In genomic region chrX:144730486-144730885, GRCh38 we compare ENCODE assay signal across 35 cellular contexts.
DNase-seq lines count a peak whose midpoint lies in the region; FAIRE-seq and TF ChIP-seq lines count a peak whose summit lies in the region.
"Had no signal": no experiment of that assay in that cellular context is flagged by ENCODE, and none has a peak within 500 bp of the region (broad histone marks: within the 10 kb centered on the region; RNA-seq: fewer than 3 reads in every experiment).

No MANE protein-coding gene starts in this region.

- peak; percentile 46 for DNase-seq in HT1080 (ENCODE audit: low read depth)
- DNase-seq in cardiac fibroblast (ENCODE audit: low read depth in 2 of 2) = peak; percentile 3 to 73
- DNase-seq in kidney = no peak
- no peak for DNase-seq in SK-N-DZ (ENCODE audit: low spot score)
- DNase-seq in ecto neural progenitor cell (ENCODE audit: low spot score) = no peak
- no peak for DNase-seq in activated T-cell treated with anti-CD3 and anti-CD28 coated beads, Interleukin-2, amount 50 U/mL, for 48 hours
- no peak for DNase-seq in prostate gland (ENCODE audit: low spot score)
- DNase-seq: activated CD4-positive, alpha-beta T cell treated with anti-CD3 and anti-CD28 coated beads for 48 hours; activated effector memory CD4-positive, alpha-beta T cell treated with anti-CD3 and anti-CD28 coated beads, Interleukin-2, amount 50 U/mL, for 16 hours; BE2C; caudate nucleus; CD8-positive, alpha-beta memory T cell; cortex of kidney; DMS 273 treated with DMSO at 0.1 percent for 48 hours; H7; KG1; MM.1S; NCI-H1105 treated with DMSO at 0.1 percent for 48 hours; NCI-H2029; NCI-H526 treated with DMSO at 0.1 percent for 48 hours; NK-92 treated with Interleukin-12 subunit alpha and Interleukin-12 subunit beta, amount 100 ng/mL, for 24 hours; ovary; retina; SHP77 treated with DMSO at 0.1 percent for 48 hours; spleen; stimulated activated CD4-positive, alpha-beta T cell treated with anti-CD3 and anti-CD28 coated beads, Interleukin-2, amount 100 ng/mL, for 48 hours; stomach; T1000; tibial artery had no signal

- peaks cover 13% of the 10 kb centered on the region for H3K4me1 ChIP-seq in ACC112 (ENCODE audit: control insufficient read depth, insufficient read depth, low read length, unreplicated experiment)
- H3K4me1 ChIP-seq in kidney (ENCODE audit: control insufficient read depth in 1 of 2, insufficient read depth in 1 of 2, low read depth in 1 of 2, low read length in 2 of 2) = no peaks in the 10 kb centered on the region
- no peaks in the 10 kb centered on the region for H3K4me1 ChIP-seq in prostate gland (replicated peaks)
- H3K4me1 ChIP-seq: A549, BE2C, gastroesophageal sphincter, spleen, stomach, tibial artery had no signal

- H3K79me2 ChIP-seq in ACC112 (ENCODE audit: control insufficient read depth, insufficient read depth, low read length, unreplicated experiment) = peaks cover 4% of the 10 kb centered on the region

- H3K27me3 ChIP-seq in ACC112 (ENCODE audit: insufficient read depth, low read length) (no peaks in the 10 kb centered on the region), prostate gland (replicated peaks; ENCODE audit: insufficient read depth) (no peaks in the 10 kb centered on the region)
- H3K27me3 ChIP-seq: BE2C, gastroesophageal sphincter, ovary, spleen, stomach, tibial artery had no signal

- H3K4me3 ChIP-seq in ACC112 (ENCODE audit: low read depth, low read length) = no peak overlapping the region
- no peak overlapping the region for H3K4me3 ChIP-seq in cardiac fibroblast (replicated peaks in 1 of 2; ENCODE audit: low read depth in 2 of 2, low read length in 2 of 2)
- H3K4me3 ChIP-seq in kidney (ENCODE audit: low read length in 2 of 2) = no peak overlapping the region
- H3K4me3 ChIP-seq in prostate gland = no peak overlapping the region
- H3K4me3 ChIP-seq: A549, gastroesophageal sphincter, GM12878, ovary, spleen, stomach, tibial artery had no signal

- FAIRE-seq in kidney (lab: Jason Lieb, UNC) = peak; percentile 3
- FAIRE-seq: A549, GM12878, GM19239 had no signal

- TF ChIP-seq POLR2A in prostate gland (IDR thresholded peaks at IDR 0.05) = no peak

- no peaks in the 10 kb centered on the region for H3K9me3 ChIP-seq in kidney (ENCODE audit: control insufficient read depth in 1 of 2, low read length in 2 of 2)
- H3K9me3 ChIP-seq in prostate gland = no peaks in the 10 kb centered on the region
- H3K9me3 ChIP-seq: A549, BE2C, gastroesophageal sphincter, ovary, spleen, stomach, tibial artery had no signal

- TF ChIP-seq CTCF in cardiac fibroblast (IDR thresholded peaks at IDR 0.05; ENCODE audit: low read depth, low read length) (no peak), kidney (IDR thresholded peaks at IDR 0.05; ENCODE audit: borderline replicate concordance, extremely low read depth, insufficient read depth) (no peak), prostate gland (IDR thresholded peaks at IDR 0.05) (no peak)

- H3K36me3 ChIP-seq in ACC112 (ENCODE audit: insufficient read depth, low read length) = no peaks in the 10 kb centered on the region
- H3K36me3 ChIP-seq in kidney (ENCODE audit: control insufficient read depth in 1 of 2, insufficient read depth in 2 of 2, low read length in 2 of 2) = no peaks in the 10 kb centered on the region
- no peaks in the 10 kb centered on the region for H3K36me3 ChIP-seq in prostate gland
- H3K36me3 ChIP-seq: BE2C, gastroesophageal sphincter, ovary, spleen, stomach, tibial artery had no signal

- 19% methylated on average over 2 of the region's 2 CpGs for WGBS in prostate gland

- H2AFZ ChIP-seq in ACC112 (ENCODE audit: low read length, unreplicated experiment) = peak overlapping the region; percentile 33

- peak overlapping the region; percentile 93 for H3K27ac ChIP-seq in ACC112 (ENCODE audit: low read depth, low read length)
- H3K27ac ChIP-seq in kidney (ENCODE audit: low read depth in 2 of 2, low read length in 2 of 2) = no peak overlapping the region
- H3K27ac ChIP-seq in prostate gland = no peak overlapping the region
- H3K27ac ChIP-seq: A549, gastroesophageal sphincter, ovary, spleen, stomach, tibial artery, VCaP had no signal

- intact Hi-C loops in kidney (cut with DNase I) (no loop called here), prostate gland (cut with DNase I) (no loop called here)

- no peak overlapping the region for H3K9ac ChIP-seq in kidney (ENCODE audit: low read length in 2 of 2)

Comparison
In these comparisons a context has a peak if more than half of its experiments do, and no peak if none do; other contexts are left out.
1. DNase-seq: peak in HT1080 (single experiment) and cardiac fibroblast (2 of 2); none in kidney (single experiment), SK-N-DZ (single experiment), ecto neural progenitor cell (single experiment), activated T-cell treated with anti-CD3 and anti-CD28 coated beads, Interleukin-2, amount 50 U/mL, for 48 hours (0 of 2) and prostate gland (single experiment).